In genomic region chr1:147539122-147539575, GRCh38 we compare ENCODE assay signal across 8 cellular contexts. TPM values are rescaled to one million over a fixed set of nuclear protein-coding genes. Genes with fewer than 3 reads are reported as not detected.
DNase-seq lines count a peak whose midpoint lies in the region; ATAC-seq and TF ChIP-seq lines count a peak whose summit lies in the region.
"Had no signal": no experiment of that assay in that cellular context is flagged by ENCODE, and none has a peak within 500 bp of the region (broad histone marks: within the 10 kb centered on the region; RNA-seq: fewer than 3 reads in every experiment).

No MANE protein-coding gene starts in this region.

- no peaks in the 10 kb centered on the region for H3K27me3 ChIP-seq in SJCRH30
- H3K27me3 ChIP-seq: pancreas had no signal

- H3K9me3 ChIP-seq in SJCRH30 (replicated peaks): no peaks in the 10 kb centered on the region
- H3K9me3 ChIP-seq: pancreas had no signal

- H3K4me1 ChIP-seq in SJCRH30: peaks cover 14% of the 10 kb centered on the region; the same call in 1 of the 2 replicates

- no peak overlapping the region for H3K27ac ChIP-seq in SJCRH30

- no peaks in the 10 kb centered on the region for H3K36me3 ChIP-seq in SJCRH30
- H3K36me3 ChIP-seq: pancreas had no signal

- DNase-seq in HCEC 1CT (peak; percentile 93), SJCRH30 (peak; percentile 13 to 35), foreskin fibroblast (peak; percentile 90 to 94), CD1c-positive myeloid dendritic cell (ENCODE audit: extremely low spot score) (no peak)
- peak; percentile 19 for DNase-seq in stimulated activated CD4-positive, alpha-beta T cell treated with anti-CD3 and anti-CD28 coated beads, Interleukin-1b, Interleukin-23, amount 100 ng/mL, for 48 hours
- DNase-seq: pancreas had no signal

- H3K4me3 ChIP-seq in SJCRH30 (no peak overlapping the region), foreskin fibroblast (ENCODE audit: low read depth in 1 of 2, low read length in 2 of 2) (no peak overlapping the region)
- H3K4me3 ChIP-seq: pancreas had no signal

- ATAC-seq in HG02763 (IDR thresholded peaks at IDR 0.05; ENCODE audit: unreplicated experiment) (no peak), GM19467 (IDR thresholded peaks at IDR 0.05; ENCODE audit: unreplicated experiment) (no peak)

- TF ChIP-seq CTCF in foreskin fibroblast (IDR thresholded peaks at IDR 0.05; ENCODE audit: low read depth, low read length): no peak

RNA-seq across cellular contexts. Expression of gene BCL9, which starts 2.2 kb away (rescaled TPM):
- total RNA-seq in SJCRH30 (2014; rRNA removed; shearing (Covaris generic)): 18.8 and 19.0 TPM in 2 replicates
